In the genomic region with DNA sequence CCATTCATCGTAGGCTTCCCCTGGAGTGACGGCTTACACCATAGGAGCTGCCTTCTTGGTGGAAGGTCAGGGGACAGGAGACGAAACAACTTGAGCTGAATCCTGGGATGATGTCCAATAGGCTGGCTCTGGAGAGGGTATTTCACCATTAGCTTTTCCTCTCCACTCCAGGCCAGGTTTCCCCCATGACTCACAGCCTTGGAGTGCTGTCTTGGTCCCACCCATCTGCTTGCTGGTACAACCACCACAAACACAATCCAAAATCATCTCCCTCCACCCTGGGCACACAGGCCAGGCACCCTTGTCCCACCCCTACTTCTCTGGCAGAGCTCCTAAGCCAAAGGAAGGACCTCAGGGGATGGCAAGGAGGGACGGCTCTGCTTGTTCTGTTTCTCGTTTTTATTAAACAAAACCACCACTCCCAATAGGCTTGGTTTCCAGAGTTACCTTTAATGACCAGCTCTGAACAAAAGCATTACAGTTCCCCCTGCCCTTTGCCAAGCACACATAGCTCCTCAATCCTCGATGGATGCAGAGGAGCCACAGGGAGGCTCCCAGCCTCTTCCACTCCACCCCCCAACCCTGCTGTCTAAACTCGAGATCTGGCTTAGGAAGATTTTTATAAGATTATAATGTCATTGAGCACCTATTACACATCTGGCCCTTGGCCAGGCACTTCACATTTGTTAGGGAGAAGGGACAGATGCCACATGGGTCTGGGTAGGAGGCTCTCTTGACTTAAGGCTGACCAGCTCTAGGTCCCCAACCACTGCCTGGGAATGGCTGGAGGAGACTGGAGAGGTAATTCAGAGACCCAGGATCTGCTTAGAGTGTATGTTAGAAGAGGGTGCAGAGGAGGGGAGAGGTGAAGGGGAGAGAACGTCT, we compare ENCODE assay signal across 10 cellular contexts. TPM values are rescaled to one million over a fixed set of nuclear protein-coding genes. Genes with fewer than 3 reads are reported as not detected.
DNase-seq lines count a peak whose midpoint lies in the region; ATAC-seq, FAIRE-seq and TF ChIP-seq lines count a peak whose summit lies in the region.
"Had no signal": no experiment of that assay in that cellular context is flagged by ENCODE, and none has a peak within 500 bp of the region (broad histone marks: within the 10 kb centered on the region; RNA-seq: fewer than 3 reads in every experiment).

No MANE protein-coding gene starts in this region.

- H3K4me3 ChIP-seq in bronchial epithelial cell (ENCODE audit: low read depth, low read length) (no peak overlapping the region), left lung (no peak overlapping the region), tibial nerve (peak overlapping the region in 2 of 4 donors; percentile 12 to 17)

- intact Hi-C loops in left lung (cut with DNase I), result loop anchor here (5.0 to 10.0 kb wide), 2 partner anchors 85 to 87 kb away; no protein-coding TSS in a partner anchor

- peaks cover 8% of the 10 kb centered on the region for H3K36me3 ChIP-seq in bronchial epithelial cell (ENCODE audit: control insufficient read depth, insufficient read depth, low read length)
- H3K36me3 ChIP-seq in left lung, result peaks cover 0 to 5% of the 10 kb centered on the region in 2 donors
- peaks cover 0 to 7% (median 0%) of the 10 kb centered on the region in 3 donors for H3K36me3 ChIP-seq in tibial nerve

- no peak for TF ChIP-seq POLR2A in tibial nerve (IDR thresholded peaks at IDR 0.05)

- H3K4me3 Mint-ChIP-seq in stimulated activated naive B cell treated with anti-CD40 and anti-IgM and Interleukin-4, amounts not matched to agents 10 μg/mL and 1 μg/mL and 100 μg/mL, for 72 hours, result no peak overlapping the region
- H3K4me3 Mint-ChIP-seq: neural crest cell had no signal

- peak; percentile 65 for ATAC-seq in left lung
- no peak for ATAC-seq in stimulated activated naive B cell treated with anti-CD40 and anti-IgM and Interleukin-4, amounts not matched to agents 10 μg/mL and 1 μg/mL and 100 μg/mL, for 72 hours (replicated peaks)
- ATAC-seq in HG03045 (IDR thresholded peaks at IDR 0.05; ENCODE audit: unreplicated experiment), result no peak

- TF ChIP-seq CTCF in bronchial epithelial cell (IDR thresholded peaks at IDR 0.05; ENCODE audit: insufficient read depth, low read length, severe bottlenecking) (no peak), left lung (IDR thresholded peaks at IDR 0.05) (no peak), tibial nerve (IDR thresholded peaks at IDR 0.05) (no peak)

- H3K9me3 ChIP-seq in left lung (no peaks in the 10 kb centered on the region), tibial nerve (no peaks in the 10 kb centered on the region)

- no peaks in the 10 kb centered on the region for H3K27me3 Mint-ChIP-seq in stimulated activated naive B cell treated with anti-CD40 and anti-IgM and Interleukin-4, amounts not matched to agents 10 μg/mL and 1 μg/mL and 100 μg/mL, for 72 hours

- WGBS in tibial nerve, 2 donors, result 8 to 14% methylated on average over 8 of the region's 8 CpGs

- peak overlapping the region; percentile 74 to 86 for H3K27ac ChIP-seq in left lung
- H3K27ac ChIP-seq in tibial nerve, result peak overlapping the region; percentile 74 to 98 (median 88)

- H3K4me1 ChIP-seq in left lung, result peaks cover 43 to 81% of the 10 kb centered on the region in 2 donors
- peaks cover 0 to 100% (median 74%) of the 10 kb centered on the region in 4 donors for H3K4me1 ChIP-seq in tibial nerve

- H3K27me3 ChIP-seq in bronchial epithelial cell (ENCODE audit: control insufficient read depth, insufficient read depth, low read length) (no peaks in the 10 kb centered on the region), left lung (no peaks in the 10 kb centered on the region), tibial nerve (no peaks in the 10 kb centered on the region)

- H3K27ac Mint-ChIP-seq in stimulated activated naive B cell treated with anti-CD40 and anti-IgM and Interleukin-4, amounts not matched to agents 10 μg/mL and 1 μg/mL and 100 μg/mL, for 72 hours, result no peak overlapping the region

- FAIRE-seq in bronchial epithelial cell (lab: Jason Lieb, UNC), result peak; percentile 13

- peaks cover 15 to 20% of the 10 kb centered on the region in 2 donors for H3K4me1 Mint-ChIP-seq in stimulated activated naive B cell treated with anti-CD40 and anti-IgM and Interleukin-4, amounts not matched to agents 10 μg/mL and 1 μg/mL and 100 μg/mL, for 72 hours

- DNase-seq in NCI-H226 (peak; percentile 90), bronchial epithelial cell (ENCODE audit: low read depth) (peak; percentile 93), left lung (peak in 1 of 2 donors; percentile 77), tibial nerve (ENCODE audit: low spot score in 2 of 2) (peak; percentile 76 to 85), retina (no peak)
- no peak for DNase-seq in stimulated activated naive B cell treated with anti-CD40 and anti-IgM and Interleukin-4, amounts not matched to agents 10 μg/mL and 1 μg/mL and 100 μg/mL, for 72 hours
- no peak for DNase-seq in activated effector memory CD4-positive, alpha-beta T cell treated with Interleukin-2 at 50 U/mL for 16 hours
- DNase-seq: NCI-H146 had no signal

- TF ChIP-seq EP300 in tibial nerve (IDR thresholded peaks at IDR 0.05), result peak in 1 of 2 donors; percentile 86

- no peaks in the 10 kb centered on the region for H3K36me3 Mint-ChIP-seq in stimulated activated naive B cell treated with anti-CD40 and anti-IgM and Interleukin-4, amounts not matched to agents 10 μg/mL and 1 μg/mL and 100 μg/mL, for 72 hours

- H3K9me3 Mint-ChIP-seq in stimulated activated naive B cell treated with anti-CD40 and anti-IgM and Interleukin-4, amounts not matched to agents 10 μg/mL and 1 μg/mL and 100 μg/mL, for 72 hours, result no peaks in the 10 kb centered on the region
- H3K9me3 Mint-ChIP-seq: neural crest cell had no signal

RNA-seq across cellular contexts. Expression of a gene that starts 13.3 kb away (rescaled TPM):
- total RNA-seq in bronchial epithelial cell (126 and 159 TPM in 2 replicates), left lung (100 to 1,000 TPM; 285 to 320 TPM), tibial nerve (100 to 1,000 TPM; 441 to 784 (median 706) TPM)

RNA-seq across cellular contexts. Expression of a gene that starts 21.5 kb away (rescaled TPM):
- 40.0 and 56.6 TPM in 2 replicates for total RNA-seq in bronchial epithelial cell
- total RNA-seq in left lung, result 100 to 1,000 TPM; 229 to 271 TPM
- total RNA-seq in tibial nerve, result 100 to 1,000 TPM; 133 to 322 (median 188) TPM

RNA-seq across cellular contexts. Expression of a gene that starts 49.0 kb away (rescaled TPM):
- total RNA-seq in bronchial epithelial cell, result 20.0 and 54.2 TPM in 2 replicates
- 100 to 1,000 TPM in 1 of 2 donors, 10 to 100 TPM in 1; 95.9 to 103 TPM for total RNA-seq in left lung
- 100 to 1,000 TPM in 1 of 4 donors, 10 to 100 TPM in 3; 81.6 to 126 (median 96.6) TPM for total RNA-seq in tibial nerve

Comparison
In these comparisons a context has a peak if more than half of its experiments do, and no peak if none do; other contexts are left out.
1. DNase-seq: peak in NCI-H226 (single experiment), bronchial epithelial cell (single experiment) and tibial nerve (2 of 2); none in stimulated activated naive B cell treated with anti-CD40 and anti-IgM and Interleukin-4, amounts not matched to agents 10 μg/mL and 1 μg/mL and 100 μg/mL, for 72 hours (single experiment), retina (single experiment) and activated effector memory CD4-positive, alpha-beta T cell treated with Interleukin-2 at 50 U/mL for 16 hours (single experiment).